Comparison of ENCODE assay signal across 35 cellular contexts in genomic region chr9:100090880-100091279, GRCh38.
"Had no signal": no experiment of that assay in that cellular context is flagged by ENCODE, and none has a peak within 500 bp of the region (broad histone marks: within the 10 kb centered on the region; RNA-seq: fewer than 3 reads in every experiment).

No MANE protein-coding gene starts in this region.

- H3K27me3 Mint-ChIP-seq: activated CD4-positive, alpha-beta memory T cell treated with anti-CD3 and anti-CD28 coated beads for 36 hours; activated CD4-positive, alpha-beta T cell treated with anti-CD3 and anti-CD28 coated beads for 36 hours; activated CD4-positive, alpha-beta T cell treated with anti-CD3 and anti-CD28 coated beads, Interleukin-2, amount 10 ng/mL, durations not matched to agents 24 days and 14 days; activated CD8-positive, alpha-beta memory T cell treated with anti-CD3 and anti-CD28 coated beads, Interleukin-2, amount 10 ng/mL, durations not matched to agents 7 days and 5 days; activated naive CD4-positive, alpha-beta T cell treated with anti-CD3 and anti-CD28 coated beads, Interleukin-2, amount 50 U/mL, for 24 hours; activated naive CD8-positive, alpha-beta T cell treated with anti-CD3 and anti-CD28 coated beads for 36 hours; activated naive CD8-positive, alpha-beta T cell treated with anti-CD3 and anti-CD28 coated beads, Interleukin-2, amount 50 U/mL, for 24 hours; effector memory CD8-positive, alpha-beta T cell had no signal

- H3K36me3 Mint-ChIP-seq: activated CD4-positive, alpha-beta memory T cell treated with anti-CD3 and anti-CD28 coated beads for 36 hours had no signal

- H2AFZ ChIP-seq: hepatocyte had no signal

- H3K27ac Mint-ChIP-seq: activated CD4-positive, alpha-beta memory T cell treated with anti-CD3 and anti-CD28 coated beads for 36 hours; activated CD4-positive, alpha-beta T cell treated with anti-CD3 and anti-CD28 coated beads for 36 hours; activated CD4-positive, alpha-beta T cell treated with anti-CD3 and anti-CD28 coated beads, Interleukin-2, amount 10 ng/mL, durations not matched to agents 24 days and 14 days; activated CD8-positive, alpha-beta memory T cell treated with anti-CD3 and anti-CD28 coated beads, Interleukin-2, amount 10 ng/mL, durations not matched to agents 7 days and 5 days; activated CD8-positive, alpha-beta T cell treated with anti-CD3 and anti-CD28 coated beads, Interleukin-2, amount 10 ng/mL, durations not matched to agents 7 days and 5 days; activated naive CD4-positive, alpha-beta T cell treated with anti-CD3 and anti-CD28 coated beads for 36 hours; activated naive CD4-positive, alpha-beta T cell treated with anti-CD3 and anti-CD28 coated beads, Interleukin-2, amount 50 U/mL, for 24 hours; activated naive CD8-positive, alpha-beta T cell treated with anti-CD3 and anti-CD28 coated beads for 36 hours; activated naive CD8-positive, alpha-beta T cell treated with anti-CD3 and anti-CD28 coated beads, Interleukin-2, amount 50 U/mL, for 24 hours; activated T-helper 1 cell treated with anti-CD3 and anti-CD28 coated beads, Interleukin-12 subunit alpha, Interleukin-12 subunit beta, Interleukin-2, Interleukin-4 antibody, amounts not matched to agents 30 ng/mL and 10 ng/mL and 1 ng/mL, durations not matched to agents 14 hours and 24 hours and 36 hours; activated T-helper 2 cell treated with anti-CD3 and anti-CD28 coated beads, Interferon-gamma antibody, Interleukin-2, Interleukin-4, amounts not matched to agents 10 μg/mL and 5 μg/mL and 100 μg/mL, durations not matched to agents 14 hours and 24 hours and 36 hours; effector memory CD8-positive, alpha-beta T cell; T-helper 2 cell treated with Interferon-gamma antibody and Interleukin-4, amounts not matched to agents 5 μg/mL and 100 μg/mL, for 36 hours had no signal

- H3K9me3 Mint-ChIP-seq: activated CD4-positive, alpha-beta memory T cell treated with anti-CD3 and anti-CD28 coated beads for 36 hours; activated CD4-positive, alpha-beta T cell treated with anti-CD3 and anti-CD28 coated beads, Interleukin-2, amount 10 ng/mL, durations not matched to agents 24 days and 14 days; activated naive CD4-positive, alpha-beta T cell treated with anti-CD3 and anti-CD28 coated beads for 36 hours; activated naive CD4-positive, alpha-beta T cell treated with anti-CD3 and anti-CD28 coated beads, Interleukin-2, amount 50 U/mL, for 24 hours; activated naive CD8-positive, alpha-beta T cell treated with anti-CD3 and anti-CD28 coated beads for 36 hours; activated naive CD8-positive, alpha-beta T cell treated with anti-CD3 and anti-CD28 coated beads, Interleukin-2, amount 50 U/mL, for 24 hours; activated T-helper 1 cell treated with anti-CD3 and anti-CD28 coated beads, Interleukin-12 subunit alpha, Interleukin-12 subunit beta, Interleukin-2, Interleukin-4 antibody, amounts not matched to agents 30 ng/mL and 10 ng/mL and 1 ng/mL, durations not matched to agents 14 hours and 24 hours and 36 hours; activated T-helper 2 cell treated with anti-CD3 and anti-CD28 coated beads, Interferon-gamma antibody, Interleukin-2, Interleukin-4, amounts not matched to agents 10 μg/mL and 5 μg/mL and 100 μg/mL, durations not matched to agents 14 hours and 24 hours and 36 hours; effector memory CD8-positive, alpha-beta T cell; T-helper 2 cell treated with Interferon-gamma antibody and Interleukin-4, amounts not matched to agents 5 μg/mL and 100 μg/mL, for 36 hours had no signal

- H3K4me3 ChIP-seq: adrenal gland, body of pancreas, esophagus muscularis mucosa, gastroesophageal sphincter, heart right ventricle, hepatocyte had no signal

- H3K4me2 ChIP-seq: hepatocyte had no signal

- H3K27me3 ChIP-seq: adrenal gland, body of pancreas, esophagus muscularis mucosa, gastroesophageal sphincter, heart right ventricle, hepatocyte had no signal

- H3K36me3 ChIP-seq: adrenal gland, esophagus muscularis mucosa, gastroesophageal sphincter, heart right ventricle, WERI-Rb-1 had no signal

- H3K4me3 Mint-ChIP-seq: activated CD4-positive, alpha-beta memory T cell treated with anti-CD3 and anti-CD28 coated beads for 36 hours; activated CD4-positive, alpha-beta T cell treated with anti-CD3 and anti-CD28 coated beads for 36 hours; activated CD4-positive, alpha-beta T cell treated with anti-CD3 and anti-CD28 coated beads, Interleukin-2, amount 10 ng/mL, durations not matched to agents 24 days and 14 days; activated CD8-positive, alpha-beta memory T cell treated with anti-CD3 and anti-CD28 coated beads, Interleukin-2, amount 10 ng/mL, durations not matched to agents 7 days and 5 days; activated CD8-positive, alpha-beta T cell treated with anti-CD3 and anti-CD28 coated beads, Interleukin-2, amount 10 ng/mL, durations not matched to agents 7 days and 5 days; activated naive CD4-positive, alpha-beta T cell treated with anti-CD3 and anti-CD28 coated beads for 36 hours; activated naive CD4-positive, alpha-beta T cell treated with anti-CD3 and anti-CD28 coated beads, Interleukin-2, amount 50 U/mL, for 24 hours; activated naive CD8-positive, alpha-beta T cell treated with anti-CD3 and anti-CD28 coated beads for 36 hours; activated naive CD8-positive, alpha-beta T cell treated with anti-CD3 and anti-CD28 coated beads, Interleukin-2, amount 50 U/mL, for 24 hours; activated T-helper 1 cell treated with anti-CD3 and anti-CD28 coated beads, Interleukin-12 subunit alpha, Interleukin-12 subunit beta, Interleukin-2, Interleukin-4 antibody, amounts not matched to agents 30 ng/mL and 10 ng/mL and 1 ng/mL, durations not matched to agents 14 hours and 24 hours and 36 hours; effector memory CD8-positive, alpha-beta T cell; T-helper 2 cell treated with Interferon-gamma antibody and Interleukin-4, amounts not matched to agents 5 μg/mL and 100 μg/mL, for 36 hours had no signal

- FAIRE-seq: colon had no signal

- H3K9me3 ChIP-seq: adrenal gland, body of pancreas, esophagus muscularis mucosa, gastroesophageal sphincter, heart right ventricle had no signal

- H3K27ac ChIP-seq: body of pancreas, esophagus muscularis mucosa, gastroesophageal sphincter, heart right ventricle, hepatocyte, WERI-Rb-1 had no signal

- DNase-seq: activated CD4-positive, alpha-beta memory T cell treated with anti-CD3 and anti-CD28 coated beads for 36 hours; activated CD4-positive, alpha-beta T cell treated with anti-CD3 and anti-CD28 coated beads for 36 hours; activated CD4-positive, alpha-beta T cell treated with anti-CD3 and anti-CD28 coated beads, Interleukin-2, amount 10 ng/mL, durations not matched to agents 24 days and 14 days; activated CD4-positive, CD25-positive, alpha-beta regulatory T cell; activated CD4-positive, CD25-positive, alpha-beta regulatory T cell treated with anti-CD3 and anti-CD28 coated beads, Interleukin-2, amount 50 U/mL, for 72 hours; activated CD8-positive, alpha-beta memory T cell treated with anti-CD3 and anti-CD28 coated beads, Interleukin-2, amount 10 ng/mL, durations not matched to agents 7 days and 5 days; activated CD8-positive, alpha-beta memory T cell treated with anti-CD3 and anti-CD28 coated beads, Interleukin-2, amount 50 U/mL, for 4 hours; activated CD8-positive, alpha-beta T cell treated with anti-CD3 and anti-CD28 coated beads, Interleukin-2, amount 10 ng/mL, durations not matched to agents 7 days and 5 days; activated effector memory CD4-positive, alpha-beta T cell treated with anti-CD3 and anti-CD28 coated beads, Interleukin-2, amount 50 U/mL, for 16 hours; activated naive CD4-positive, alpha-beta T cell treated with anti-CD3 and anti-CD28 coated beads for 36 hours; activated naive CD8-positive, alpha-beta T cell treated with anti-CD3 and anti-CD28 coated beads for 36 hours; activated naive CD8-positive, alpha-beta T cell treated with anti-CD3 and anti-CD28 coated beads, Interleukin-2, amount 50 U/mL, for 24 hours; activated T-cell treated with anti-CD3 and anti-CD28 coated beads, Interleukin-2, amount 50 U/mL, for 1 hour; activated T-cell treated with anti-CD3 and anti-CD28 coated beads, Interleukin-2, amount 50 U/mL, for 48 hours; adrenal gland; amygdala; aorta; body of pancreas; caudate nucleus; cortex of kidney; dermis blood vessel endothelial cell; effector CD4-positive, alpha-beta T cell; effector memory CD8-positive, alpha-beta T cell; foreskin melanocyte; heart right ventricle; T1000; WERI-Rb-1 had no signal
